In genomic region chr22:42947211-42947990, GRCh38 we compare ENCODE assay signal across 11 cellular contexts.
DNase-seq lines count a peak whose midpoint lies in the region; ATAC-seq and TF ChIP-seq lines count a peak whose summit lies in the region.
"Had no signal": no experiment of that assay in that cellular context is flagged by ENCODE, and none has a peak within 500 bp of the region (broad histone marks: within the 10 kb centered on the region; RNA-seq: fewer than 3 reads in every experiment).

No MANE protein-coding gene starts in this region.

- H3K4me1 ChIP-seq in Caco-2, result peaks cover 50% of the 10 kb centered on the region

- H3K36me3 Mint-ChIP-seq in Caco-2 (ENCODE audit: insufficient read depth, unreplicated experiment) (peaks cover 71% of the 10 kb centered on the region), chondrocyte (ENCODE audit: low read depth) (peaks cover 4% of the 10 kb centered on the region)

- no peak overlapping the region for H3K4me3 Mint-ChIP-seq in Caco-2 (ENCODE audit: unreplicated experiment)
- H3K4me3 Mint-ChIP-seq in chondrocyte (ENCODE audit: unreplicated experiment), result no peak overlapping the region
- H3K4me3 Mint-ChIP-seq: stimulated activated naive CD8-positive, alpha-beta T cell treated with anti-CD3 and anti-CD28 coated beads, Interleukin-15, Interleukin-2, amounts not matched to agents 100 ng/mL and 50 ng/mL, for 24 hours had no signal

- no peak for ATAC-seq in GM18517 (IDR thresholded peaks at IDR 0.05; ENCODE audit: unreplicated experiment)

- H3K9me3 ChIP-seq in Caco-2, result no peaks in the 10 kb centered on the region

- peak in 1 of 2 experiments; percentile 59 for DNase-seq in Caco-2
- DNase-seq in NCI-H1694 treated with DMSO at 0.1 percent for 48 hours (lab: John Stamatoyannopoulos, UW), result peak; percentile 83
- no peak for DNase-seq in chondrocyte (ENCODE audit: low spot score)
- DNase-seq in mucosa of gallbladder (ENCODE audit: low spot score), result peak; percentile 84
- DNase-seq in NAMALWA (ENCODE audit: low spot score), result no peak
- DNase-seq in activated gamma-delta T cell (lab: John Stamatoyannopoulos, UW), result no peak
- no peak for DNase-seq in DMS114 treated with DMSO at 0.1 percent for 48 hours (lab: John Stamatoyannopoulos, UW; ENCODE audit: unreplicated experiment)
- DNase-seq: activated naive CD4-positive, alpha-beta T cell treated with anti-CD3 and anti-CD28 coated beads, Interleukin-2, amount 50 U/mL, for 16 hours had no signal

- H3K27ac Mint-ChIP-seq in Caco-2 (ENCODE audit: unreplicated experiment), result peak overlapping the region; percentile 55
- H3K27ac Mint-ChIP-seq in chondrocyte (ENCODE audit: unreplicated experiment), result peak overlapping the region; percentile 79
- H3K27ac Mint-ChIP-seq: memory B cell; stimulated activated naive CD8-positive, alpha-beta T cell treated with anti-CD3 and anti-CD28 coated beads, Interleukin-15, Interleukin-2, amounts not matched to agents 100 ng/mL and 50 ng/mL, for 24 hours had no signal

- POLR2A ChIA-PET in Caco-2 (lab: Charles Lee), result interaction anchor here (1.4 kb wide), 1 partner anchor 12 kb away, joined by 7 read pairs; no protein-coding TSS in a partner anchor

- no peaks in the 10 kb centered on the region for H3K27me3 Mint-ChIP-seq in Caco-2 (ENCODE audit: insufficient read depth, unreplicated experiment)
- H3K27me3 Mint-ChIP-seq in chondrocyte (ENCODE audit: low read depth), result no peaks in the 10 kb centered on the region
- H3K27me3 Mint-ChIP-seq: memory B cell; stimulated activated naive CD8-positive, alpha-beta T cell treated with anti-CD3 and anti-CD28 coated beads, Interleukin-15, Interleukin-2, amounts not matched to agents 100 ng/mL and 50 ng/mL, for 24 hours had no signal

- H3K27me3 ChIP-seq in Caco-2 (replicated peaks; ENCODE audit: control insufficient read depth, insufficient read depth, low read length), result no peaks in the 10 kb centered on the region

- H3K36me3 ChIP-seq in Caco-2 (ENCODE audit: control insufficient read depth, insufficient read depth, low read length), result no peaks in the 10 kb centered on the region

- H3K9me3 Mint-ChIP-seq in Caco-2 (ENCODE audit: unreplicated experiment) (no peaks in the 10 kb centered on the region), chondrocyte (ENCODE audit: low read depth) (no peaks in the 10 kb centered on the region)
- H3K9me3 Mint-ChIP-seq: memory B cell; stimulated activated naive CD8-positive, alpha-beta T cell treated with anti-CD3 and anti-CD28 coated beads, Interleukin-15, Interleukin-2, amounts not matched to agents 100 ng/mL and 50 ng/mL, for 24 hours had no signal

- H3K4me3 ChIP-seq in Caco-2 (ENCODE audit: low read depth, low read length), result no peak overlapping the region

- CTCF ChIA-PET in Caco-2 (lab: Charles Lee), result interaction anchor here (0.6 to 1.5 kb wide), 3 partner anchors 12 to 109 kb away, joined by 3 to 5 read pairs (median 5); no protein-coding TSS in a partner anchor

- BruUV-seq in Caco-2 (replicated peaks; lab: Mats Ljungman, UMichigan), result no TSS peak

- intact Hi-C loops in Caco-2 (cut with micrococcal nuclease; ENCODE audit: unreplicated experiment), result no loop called here

- H3K4me1 Mint-ChIP-seq in Caco-2 (ENCODE audit: low read depth, unreplicated experiment) (peaks cover 53% of the 10 kb centered on the region), chondrocyte (ENCODE audit: low read depth) (peaks cover 94% of the 10 kb centered on the region)

- no peak for TF ChIP-seq CTCF in Caco-2 (IDR thresholded peaks at IDR 0.05; ENCODE audit: insufficient read depth in 1 of 2, low read depth in 1 of 2, low read length in 1 of 2, severe bottlenecking in 1 of 2, unreplicated experiment in 1 of 2)
- TF ChIP-seq CTCF in chondrocyte (IDR thresholded peaks at IDR 0.05), result no peak

Comparison
In these comparisons a context has a peak if more than half of its experiments do, and no peak if none do; other contexts are left out.
1. DNase-seq: peak in NCI-H1694 treated with DMSO at 0.1 percent for 48 hours (single experiment) and mucosa of gallbladder (single experiment); none in chondrocyte (single experiment), NAMALWA (single experiment), activated gamma-delta T cell (single experiment) and DMS114 treated with DMSO at 0.1 percent for 48 hours (single experiment).